ENCODE assay signal across 7 cellular contexts in the genomic region with DNA sequence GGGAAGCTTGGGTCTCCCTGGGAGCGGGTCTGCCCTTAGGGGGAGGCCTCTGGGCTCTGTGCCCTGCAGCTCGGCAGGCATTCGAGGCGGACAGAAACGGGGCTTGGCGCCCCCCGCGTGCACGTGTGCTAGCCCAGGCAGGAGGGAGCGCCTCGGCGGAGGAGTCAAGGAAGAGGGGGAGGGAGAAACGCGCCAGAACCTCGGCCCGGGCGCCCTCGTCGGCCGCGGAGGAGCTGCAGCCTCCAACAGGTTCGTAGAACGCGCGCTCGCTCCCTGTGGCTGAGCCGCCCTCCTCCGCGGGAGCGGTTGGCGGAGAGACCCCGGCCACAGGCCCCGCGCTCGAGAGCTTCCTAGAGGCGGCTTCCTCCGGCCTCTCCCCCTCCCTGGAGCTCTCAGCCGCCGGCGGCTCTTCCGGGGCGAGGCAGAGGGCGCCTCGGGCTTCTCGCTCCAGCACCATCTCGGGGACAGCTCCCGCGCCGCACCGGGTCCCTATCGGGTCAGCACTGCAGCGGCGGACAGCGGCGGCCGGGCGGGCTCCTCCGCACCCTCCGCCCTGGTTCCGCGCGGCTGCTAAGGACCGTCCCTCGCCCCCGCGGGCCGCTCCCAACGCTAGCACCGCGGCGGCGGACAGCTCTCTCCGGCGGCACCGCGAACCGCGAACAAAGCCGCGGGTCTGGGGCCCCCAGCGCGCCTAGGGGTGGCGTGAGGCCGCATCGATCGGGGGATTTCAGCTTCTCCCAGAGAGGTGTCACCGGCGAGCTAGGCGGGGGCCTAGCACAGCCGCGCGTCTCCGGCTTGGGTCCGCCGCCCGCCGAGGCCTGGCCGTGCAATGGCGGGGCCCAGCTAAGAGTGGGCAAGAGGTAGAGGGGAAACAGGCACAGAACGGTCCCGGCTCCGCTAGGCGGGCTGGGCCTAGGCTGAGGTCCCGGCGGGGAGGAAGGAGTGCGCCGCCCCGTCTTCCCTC.
DNase-seq lines count a peak whose midpoint lies in the region; ATAC-seq lines count a peak whose summit lies in the region.

No MANE protein-coding gene starts in this region.

- ATAC-seq in GM18502 (IDR thresholded peaks at IDR 0.05; ENCODE audit: poor library complexity, unreplicated experiment), result peak; percentile 66
- ATAC-seq in HG03139 (IDR thresholded peaks at IDR 0.05; ENCODE audit: unreplicated experiment), result peak; percentile 70
- peak; percentile 99 to 100 for ATAC-seq in activated T-cell treated with anti-CD3 and anti-CD28 coated beads, Interleukin-2, amount 50 U/mL, for 72 hours (replicated peaks in 1 of 2)
- peak; percentile 95 to 97 for ATAC-seq in natural killer cell treated with Interleukin-12 subunit alpha and Interleukin-12 subunit beta and Interleukin-15 and Interleukin-18, amount 100 ng/mL, for 72 hours
- peak; percentile 95 to 96 for ATAC-seq in stimulated activated naive B cell treated with anti-CD40 and anti-IgM and Interleukin-4, amounts not matched to agents 10 μg/mL and 1 μg/mL and 100 μg/mL, for 72 hours (replicated peaks)

- no peaks in the 10 kb centered on the region for H3K4me1 Mint-ChIP-seq in activated T-cell treated with anti-CD3 and anti-CD28 coated beads, Interleukin-2, amount 50 U/mL, for 72 hours (ENCODE audit: low read depth)
- H3K4me1 Mint-ChIP-seq in natural killer cell treated with Interleukin-12 subunit alpha and Interleukin-12 subunit beta and Interleukin-15 and Interleukin-18, amount 100 ng/mL, for 72 hours (ENCODE audit: low read depth in 2 of 2), result peaks cover 0 to 9% of the 10 kb centered on the region in 2 donors
- H3K4me1 Mint-ChIP-seq in stimulated activated naive B cell treated with anti-CD40 and anti-IgM and Interleukin-4, amounts not matched to agents 10 μg/mL and 1 μg/mL and 100 μg/mL, for 72 hours, result peaks cover 15% of the 10 kb centered on the region in 2 donors

- H3K4me3 Mint-ChIP-seq in activated T-cell treated with anti-CD3 and anti-CD28 coated beads, Interleukin-2, amount 50 U/mL, for 72 hours, result peak overlapping the region; percentile 46 to 66
- no peak overlapping the region for H3K4me3 Mint-ChIP-seq in natural killer cell treated with Interleukin-12 subunit alpha and Interleukin-12 subunit beta and Interleukin-15 and Interleukin-18, amount 100 ng/mL, for 72 hours
- no peak overlapping the region for H3K4me3 Mint-ChIP-seq in stimulated activated naive B cell treated with anti-CD40 and anti-IgM and Interleukin-4, amounts not matched to agents 10 μg/mL and 1 μg/mL and 100 μg/mL, for 72 hours

- H3K27me3 Mint-ChIP-seq in activated T-cell treated with anti-CD3 and anti-CD28 coated beads, Interleukin-2, amount 50 U/mL, for 72 hours (ENCODE audit: low read depth), result peaks cover 68% of the 10 kb centered on the region
- peaks cover 37 to 66% of the 10 kb centered on the region in 2 donors for H3K27me3 Mint-ChIP-seq in natural killer cell treated with Interleukin-12 subunit alpha and Interleukin-12 subunit beta and Interleukin-15 and Interleukin-18, amount 100 ng/mL, for 72 hours
- peaks cover 79 to 89% of the 10 kb centered on the region in 2 donors for H3K27me3 Mint-ChIP-seq in stimulated activated naive B cell treated with anti-CD40 and anti-IgM and Interleukin-4, amounts not matched to agents 10 μg/mL and 1 μg/mL and 100 μg/mL, for 72 hours

- peaks cover 0 to 2% of the 10 kb centered on the region in 2 donors for H3K36me3 Mint-ChIP-seq in activated T-cell treated with anti-CD3 and anti-CD28 coated beads, Interleukin-2, amount 50 U/mL, for 72 hours (ENCODE audit: insufficient read depth in 2 of 2)
- peaks cover 6% of the 10 kb centered on the region for H3K36me3 Mint-ChIP-seq in natural killer cell treated with Interleukin-12 subunit alpha and Interleukin-12 subunit beta and Interleukin-15 and Interleukin-18, amount 100 ng/mL, for 72 hours
- peaks cover 1 to 5% of the 10 kb centered on the region in 2 donors for H3K36me3 Mint-ChIP-seq in stimulated activated naive B cell treated with anti-CD40 and anti-IgM and Interleukin-4, amounts not matched to agents 10 μg/mL and 1 μg/mL and 100 μg/mL, for 72 hours

- no peaks in the 10 kb centered on the region for H3K9me3 Mint-ChIP-seq in activated T-cell treated with anti-CD3 and anti-CD28 coated beads, Interleukin-2, amount 50 U/mL, for 72 hours
- H3K9me3 Mint-ChIP-seq in natural killer cell treated with Interleukin-12 subunit alpha and Interleukin-12 subunit beta and Interleukin-15 and Interleukin-18, amount 100 ng/mL, for 72 hours, result no peaks in the 10 kb centered on the region
- peaks cover 2 to 4% of the 10 kb centered on the region in 2 donors for H3K9me3 Mint-ChIP-seq in stimulated activated naive B cell treated with anti-CD40 and anti-IgM and Interleukin-4, amounts not matched to agents 10 μg/mL and 1 μg/mL and 100 μg/mL, for 72 hours

- H3K27ac Mint-ChIP-seq in activated T-cell treated with anti-CD3 and anti-CD28 coated beads, Interleukin-2, amount 50 U/mL, for 72 hours, result no peak overlapping the region
- no peak overlapping the region for H3K27ac Mint-ChIP-seq in natural killer cell treated with Interleukin-12 subunit alpha and Interleukin-12 subunit beta and Interleukin-15 and Interleukin-18, amount 100 ng/mL, for 72 hours
- H3K27ac Mint-ChIP-seq in stimulated activated naive B cell treated with anti-CD40 and anti-IgM and Interleukin-4, amounts not matched to agents 10 μg/mL and 1 μg/mL and 100 μg/mL, for 72 hours, result no peak overlapping the region

- peak; percentile 77 to 85 for DNase-seq in NOMO-1 (lab: John Stamatoyannopoulos, UW; ENCODE audit: unreplicated experiment in 2 of 2)
- peak; percentile 86 to 87 for DNase-seq in activated T-cell treated with anti-CD3 and anti-CD28 coated beads, Interleukin-2, amount 50 U/mL, for 72 hours
- peak; percentile 63 for DNase-seq in fibroblast of gingiva (ENCODE audit: low read depth)
- DNase-seq in natural killer cell treated with Interleukin-12 subunit alpha and Interleukin-12 subunit beta and Interleukin-15 and Interleukin-18, amount 100 ng/mL, for 72 hours (ENCODE audit: low spot score), result peak; percentile 75
- DNase-seq in stimulated activated naive B cell treated with anti-CD40 and anti-IgM and Interleukin-4, amounts not matched to agents 10 μg/mL and 1 μg/mL and 100 μg/mL, for 72 hours, result peak; percentile 48

Comparison
In these comparisons a context has a peak if more than half of its experiments do, and no peak if none do; other contexts are left out.
1. Peak in every context shown above with its lines: DNase-seq and ATAC-seq.
2. H3K4me3 Mint-ChIP-seq: peak in activated T-cell treated with anti-CD3 and anti-CD28 coated beads, Interleukin-2, amount 50 U/mL, for 72 hours (2 of 2); none in natural killer cell treated with Interleukin-12 subunit alpha and Interleukin-12 subunit beta and Interleukin-15 and Interleukin-18, amount 100 ng/mL, for 72 hours (single experiment) and stimulated activated naive B cell treated with anti-CD40 and anti-IgM and Interleukin-4, amounts not matched to agents 10 μg/mL and 1 μg/mL and 100 μg/mL, for 72 hours (0 of 2).